ENCODE assay signal across 1 cellular context in the genomic region with DNA sequence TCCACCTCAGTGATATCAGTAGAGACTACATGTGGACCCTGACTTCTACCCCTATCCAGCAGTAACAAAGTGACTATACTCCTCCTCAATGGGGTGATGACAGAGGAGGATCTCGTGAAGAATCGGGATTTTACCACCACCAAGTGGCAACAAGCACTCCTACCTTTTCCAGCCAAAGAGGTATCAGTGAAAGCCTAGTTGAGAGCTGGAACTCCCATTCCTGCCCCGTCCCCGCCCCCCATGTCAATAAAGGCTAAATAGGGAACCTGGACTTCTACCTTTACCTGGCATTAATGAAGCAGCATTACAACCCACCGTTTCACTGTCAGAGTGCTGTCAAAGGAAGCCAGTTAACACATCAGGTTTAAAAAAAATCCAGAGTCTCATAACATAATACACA.
TF ChIP-seq lines count a peak whose summit lies in the region.

No MANE protein-coding gene starts in this region.

TF ChIP-seq in H1, 55 proteins besides CTCF, POLR2A, EP300 and RAD21:
- TF ChIP-seq ZNF274 (IDR thresholded peaks at IDR 0.05; ENCODE audit: borderline replicate concordance, extremely low read depth, low read length) (no peak), POU5F1 (IDR thresholded peaks at IDR 0.05; ENCODE audit: low read depth, low read length) (no peak), NANOG (IDR thresholded peaks at IDR 0.05; ENCODE audit: insufficient read depth, low read depth, low read length, poor library complexity, severe bottlenecking) (no peak), TAF7 (optimal IDR thresholded peaks at IDR 0.05; ENCODE audit: borderline replicate concordance, low read depth, low read length) (no peak), SRF (IDR thresholded peaks at IDR 0.05; ENCODE audit: low read depth, low read length) (no peak), SP4 (IDR thresholded peaks at IDR 0.05; ENCODE audit: low read length) (no peak)
- TF ChIP-seq, protein P1, sequence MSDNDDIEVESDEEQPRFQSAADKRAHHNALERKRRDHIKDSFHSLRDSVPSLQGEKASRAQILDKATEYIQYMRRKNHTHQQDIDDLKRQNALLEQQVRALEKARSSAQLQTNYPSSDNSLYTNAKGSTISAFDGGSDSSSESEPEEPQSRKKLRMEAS (IDR thresholded peaks at IDR 0.05), result no peak
- TF ChIP-seq, protein P2, sequence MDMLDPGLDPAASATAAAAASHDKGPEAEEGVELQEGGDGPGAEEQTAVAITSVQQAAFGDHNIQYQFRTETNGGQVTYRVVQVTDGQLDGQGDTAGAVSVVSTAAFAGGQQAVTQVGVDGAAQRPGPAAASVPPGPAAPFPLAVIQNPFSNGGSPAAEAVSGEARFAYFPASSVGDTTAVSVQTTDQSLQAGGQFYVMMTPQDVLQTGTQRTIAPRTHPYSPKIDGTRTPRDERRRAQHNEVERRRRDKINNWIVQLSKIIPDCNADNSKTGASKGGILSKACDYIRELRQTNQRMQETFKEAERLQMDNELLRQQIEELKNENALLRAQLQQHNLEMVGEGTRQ (IDR thresholded peaks at IDR 0.05; ENCODE audit: low read length), result no peak
